In genomic region chr2:71129114-71129890, GRCh38 we compare ENCODE assay signal across 1 cellular context.
TF ChIP-seq lines count a peak whose summit lies in the region.

No MANE protein-coding gene starts in this region.

TF ChIP-seq in IMR-90, 13 proteins besides CTCF, POLR2A, EP300 and RAD21 (continued from another document):
- TF ChIP-seq USF2 (IDR thresholded peaks at IDR 0.05; ENCODE audit: low read depth, low read length) (no peak), SMC3 (IDR thresholded peaks at IDR 0.05; ENCODE audit: low read depth, low read length) (no peak), MXI1 (IDR thresholded peaks at IDR 0.05; ENCODE audit: borderline replicate concordance, low read depth, low read length) (no peak), NFE2L2 (IDR thresholded peaks at IDR 0.05; ENCODE audit: low read depth, low read length) (no peak), FOS (IDR thresholded peaks at IDR 0.05; ENCODE audit: low read depth, low read length) (no peak), RCOR1 (IDR thresholded peaks at IDR 0.05; ENCODE audit: insufficient replicate concordance, low read length) (no peak), MAZ (IDR thresholded peaks at IDR 0.05; ENCODE audit: borderline replicate concordance, low read depth, low read length) (no peak), CHD1 (IDR thresholded peaks at IDR 0.05; ENCODE audit: low read depth, low read length) (no peak), CEBPB (IDR thresholded peaks at IDR 0.05; ENCODE audit: low read depth, low read length) (no peak), MAFK (IDR thresholded peaks at IDR 0.05; ENCODE audit: low read depth, low read length) (no peak), BHLHE40 (IDR thresholded peaks at IDR 0.05; ENCODE audit: low read depth, low read length) (no peak)
